21 cellular contexts compared by ENCODE assay signal in genomic region chr6:11600251-11600650, GRCh38.
"Had no signal": no experiment of that assay in that cellular context is flagged by ENCODE, and none has a peak within 500 bp of the region (broad histone marks: within the 10 kb centered on the region; RNA-seq: fewer than 3 reads in every experiment).

No MANE protein-coding gene starts in this region.

- H3K4me3 ChIP-seq: dorsolateral prefrontal cortex, gastroesophageal sphincter, heart left ventricle, hepatocyte, lung, mucosa of descending colon, neural progenitor cell, pancreas, right lobe of liver, thyroid gland had no signal

- H3K36me3 ChIP-seq: gastroesophageal sphincter, heart left ventricle, neural progenitor cell, pancreas, right lobe of liver, thyroid gland had no signal

- H2AFZ ChIP-seq: hepatocyte, neural progenitor cell had no signal

- H3K9ac ChIP-seq: neural progenitor cell had no signal

- H3K79me2 ChIP-seq: hepatocyte had no signal

- DNase-seq: cerebellar nuclear complex; dorsolateral prefrontal cortex; effector CD4-positive, alpha-beta T cell; foreskin keratinocyte; heart left ventricle; kidney; mucosa of descending colon; naive thymus-derived CD4-positive, alpha-beta T cell; pancreas; retina; right lobe of liver; small intestine; stimulated activated CD4-positive, alpha-beta T cell treated with anti-CD3 and anti-CD28 coated beads, Interleukin-15, amount 100 ng/mL, for 24 hours; stimulated activated CD4-positive, alpha-beta T cell treated with anti-CD3 and anti-CD28 coated beads, Interleukin-2, amount 100 ng/mL, for 48 hours; stimulated activated naive B cell treated with anti-CD40 and anti-IgM and Interleukin-4, amounts not matched to agents 10 μg/mL and 1 μg/mL and 100 μg/mL, for 72 hours; thyroid gland had no signal

- H3K4me2 ChIP-seq: hepatocyte, neural progenitor cell had no signal

- H3K27ac ChIP-seq: dorsolateral prefrontal cortex, foreskin keratinocyte, neural progenitor cell, pancreas, right lobe of liver, thyroid gland had no signal

- H3K9me3 ChIP-seq: gastroesophageal sphincter, heart left ventricle, mucosa of descending colon, pancreas, right lobe of liver, thyroid gland had no signal

- H3K4me1 ChIP-seq: foreskin keratinocyte, pancreas had no signal

- ATAC-seq: foreskin keratinocyte; gastroesophageal sphincter; heart left ventricle; left lobe of liver; mucosa of descending colon; naive thymus-derived CD4-positive, alpha-beta T cell; pancreas; right lobe of liver; stimulated activated naive B cell treated with anti-CD40 and anti-IgM and Interleukin-4, amounts not matched to agents 10 μg/mL and 1 μg/mL and 100 μg/mL, for 72 hours had no signal

- FAIRE-seq: kidney, pancreas, small intestine had no signal

- H3K27me3 ChIP-seq: dorsolateral prefrontal cortex, gastroesophageal sphincter, heart left ventricle, hepatocyte, neural progenitor cell, pancreas, right lobe of liver, thyroid gland had no signal
